In genomic region chr2:11684894-11685460, GRCh38 we compare ENCODE assay signal across 26 cellular contexts. TPM values are rescaled to one million over a fixed set of nuclear protein-coding genes. Genes with fewer than 3 reads are reported as not detected.
"Had no signal": no experiment of that assay in that cellular context is flagged by ENCODE, and none has a peak within 500 bp of the region (broad histone marks: within the 10 kb centered on the region; RNA-seq: fewer than 3 reads in every experiment).

No MANE protein-coding gene starts in this region.

- H3K4me3 Mint-ChIP-seq: naive B cell; nephron; stimulated activated memory B cell treated with anti-CD40 and anti-IgM and Interleukin-4, amounts not matched to agents 10 μg/mL and 1 μg/mL and 100 μg/mL, for 72 hours; stimulated activated naive CD8-positive, alpha-beta T cell treated with anti-CD3 and anti-CD28 coated beads, Interleukin-15, Interleukin-2, amounts not matched to agents 100 ng/mL and 50 ng/mL, for 24 hours had no signal

- H3K4me3 ChIP-seq: coronary artery, heart right ventricle, left ventricle myocardium inferior, lung, testis, tibial nerve had no signal

- H3K9me3 Mint-ChIP-seq: naive B cell; nephron; stimulated activated memory B cell treated with anti-CD40 and anti-IgM and Interleukin-4, amounts not matched to agents 10 μg/mL and 1 μg/mL and 100 μg/mL, for 72 hours; stimulated activated naive CD8-positive, alpha-beta T cell treated with anti-CD3 and anti-CD28 coated beads, Interleukin-15, Interleukin-2, amounts not matched to agents 100 ng/mL and 50 ng/mL, for 24 hours had no signal

- ATAC-seq: heart right ventricle; stimulated activated memory B cell treated with anti-CD40 and anti-IgM and Interleukin-4, amounts not matched to agents 10 μg/mL and 1 μg/mL and 100 μg/mL, for 72 hours had no signal

- DNase-seq: central memory CD4-positive, alpha-beta T cell; effector CD4-positive, alpha-beta T cell; foreskin melanocyte; heart right ventricle; hypothalamus; islet precursor cell; left ventricle myocardium inferior; mesenchymal stem cell; naive B cell; small intestine; stimulated activated CD4-positive, alpha-beta T cell treated with anti-CD3 and anti-CD28 coated beads, Interleukin-2, amount 100 ng/mL, for 48 hours; testis had no signal

- H3K36me3 ChIP-seq: heart right ventricle, left ventricle myocardium inferior, neutrophil, tibial nerve had no signal

- H3K27me3 ChIP-seq: testis, tibial nerve had no signal

- H3K27ac ChIP-seq: coronary artery, heart right ventricle, left ventricle myocardium inferior, neutrophil, testis, tibial nerve had no signal

- H3K27ac Mint-ChIP-seq: nephron; stimulated activated memory B cell treated with anti-CD40 and anti-IgM and Interleukin-4, amounts not matched to agents 10 μg/mL and 1 μg/mL and 100 μg/mL, for 72 hours; stimulated activated naive CD8-positive, alpha-beta T cell treated with anti-CD3 and anti-CD28 coated beads, Interleukin-15, Interleukin-2, amounts not matched to agents 100 ng/mL and 50 ng/mL, for 24 hours had no signal

- H3K9me3 ChIP-seq: heart right ventricle, left ventricle myocardium inferior, neutrophil, testis, tibial nerve had no signal

- FAIRE-seq: small intestine had no signal

- H3K36me3 Mint-ChIP-seq: stimulated activated memory B cell treated with anti-CD40 and anti-IgM and Interleukin-4, amounts not matched to agents 10 μg/mL and 1 μg/mL and 100 μg/mL, for 72 hours had no signal

- H3K27me3 Mint-ChIP-seq: stimulated activated naive CD8-positive, alpha-beta T cell treated with anti-CD3 and anti-CD28 coated beads, Interleukin-15, Interleukin-2, amounts not matched to agents 100 ng/mL and 50 ng/mL, for 24 hours had no signal

RNA-seq across cellular contexts. Expression of gene NTSR2, which starts 15.0 kb away (rescaled TPM):
- total RNA-seq: chondrocyte, dermis microvascular lymphatic vessel endothelial cell, glomerular endothelial cell, left ventricle myocardium inferior, lung, osteoblast, pulmonary artery endothelial cell, ureter had no signal
- polyA plus RNA-seq: esophagus, lung had no signal
